1 cellular context compared by ENCODE assay signal in the genomic region with DNA sequence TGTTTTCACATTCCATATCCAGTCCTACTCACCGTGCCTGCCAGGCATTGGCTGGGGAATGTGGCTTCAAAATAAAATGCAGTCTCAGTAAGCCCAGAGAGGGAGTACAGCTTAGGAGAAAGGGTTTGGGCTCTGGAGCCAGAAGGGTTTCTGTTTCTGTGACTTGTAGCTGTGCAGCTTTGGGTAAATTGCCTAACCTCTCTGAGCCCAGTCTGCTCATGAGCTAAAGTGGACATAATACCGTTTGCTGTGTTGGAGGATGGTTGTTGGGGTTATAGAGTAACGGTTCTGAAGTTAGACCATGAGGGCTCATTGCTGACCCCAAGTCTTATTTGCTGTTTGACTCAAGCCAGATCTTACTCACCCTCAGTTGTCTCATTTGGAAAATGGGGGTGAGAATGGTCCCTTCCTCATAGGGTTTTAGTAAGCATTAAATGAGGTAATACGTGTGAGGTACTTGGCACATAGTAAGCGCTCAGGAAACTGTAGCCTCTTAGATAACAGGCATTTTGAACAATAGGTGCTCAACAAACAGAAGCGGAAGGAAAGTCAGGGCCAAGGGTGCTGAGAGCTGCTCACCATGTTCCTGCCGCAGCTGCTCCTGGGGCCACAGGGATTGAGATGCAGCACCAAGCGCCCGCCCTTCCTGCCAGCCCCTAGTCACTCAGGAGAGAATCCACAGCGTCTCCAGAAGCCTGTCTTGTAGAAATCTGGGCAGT.
TF ChIP-seq lines count a peak whose summit lies in the region.

No MANE protein-coding gene starts in this region.

TF ChIP-seq in GM23338, 12 proteins besides CTCF, POLR2A, EP300 and RAD21 (continued from another document):
- TF ChIP-seq, protein P1, sequence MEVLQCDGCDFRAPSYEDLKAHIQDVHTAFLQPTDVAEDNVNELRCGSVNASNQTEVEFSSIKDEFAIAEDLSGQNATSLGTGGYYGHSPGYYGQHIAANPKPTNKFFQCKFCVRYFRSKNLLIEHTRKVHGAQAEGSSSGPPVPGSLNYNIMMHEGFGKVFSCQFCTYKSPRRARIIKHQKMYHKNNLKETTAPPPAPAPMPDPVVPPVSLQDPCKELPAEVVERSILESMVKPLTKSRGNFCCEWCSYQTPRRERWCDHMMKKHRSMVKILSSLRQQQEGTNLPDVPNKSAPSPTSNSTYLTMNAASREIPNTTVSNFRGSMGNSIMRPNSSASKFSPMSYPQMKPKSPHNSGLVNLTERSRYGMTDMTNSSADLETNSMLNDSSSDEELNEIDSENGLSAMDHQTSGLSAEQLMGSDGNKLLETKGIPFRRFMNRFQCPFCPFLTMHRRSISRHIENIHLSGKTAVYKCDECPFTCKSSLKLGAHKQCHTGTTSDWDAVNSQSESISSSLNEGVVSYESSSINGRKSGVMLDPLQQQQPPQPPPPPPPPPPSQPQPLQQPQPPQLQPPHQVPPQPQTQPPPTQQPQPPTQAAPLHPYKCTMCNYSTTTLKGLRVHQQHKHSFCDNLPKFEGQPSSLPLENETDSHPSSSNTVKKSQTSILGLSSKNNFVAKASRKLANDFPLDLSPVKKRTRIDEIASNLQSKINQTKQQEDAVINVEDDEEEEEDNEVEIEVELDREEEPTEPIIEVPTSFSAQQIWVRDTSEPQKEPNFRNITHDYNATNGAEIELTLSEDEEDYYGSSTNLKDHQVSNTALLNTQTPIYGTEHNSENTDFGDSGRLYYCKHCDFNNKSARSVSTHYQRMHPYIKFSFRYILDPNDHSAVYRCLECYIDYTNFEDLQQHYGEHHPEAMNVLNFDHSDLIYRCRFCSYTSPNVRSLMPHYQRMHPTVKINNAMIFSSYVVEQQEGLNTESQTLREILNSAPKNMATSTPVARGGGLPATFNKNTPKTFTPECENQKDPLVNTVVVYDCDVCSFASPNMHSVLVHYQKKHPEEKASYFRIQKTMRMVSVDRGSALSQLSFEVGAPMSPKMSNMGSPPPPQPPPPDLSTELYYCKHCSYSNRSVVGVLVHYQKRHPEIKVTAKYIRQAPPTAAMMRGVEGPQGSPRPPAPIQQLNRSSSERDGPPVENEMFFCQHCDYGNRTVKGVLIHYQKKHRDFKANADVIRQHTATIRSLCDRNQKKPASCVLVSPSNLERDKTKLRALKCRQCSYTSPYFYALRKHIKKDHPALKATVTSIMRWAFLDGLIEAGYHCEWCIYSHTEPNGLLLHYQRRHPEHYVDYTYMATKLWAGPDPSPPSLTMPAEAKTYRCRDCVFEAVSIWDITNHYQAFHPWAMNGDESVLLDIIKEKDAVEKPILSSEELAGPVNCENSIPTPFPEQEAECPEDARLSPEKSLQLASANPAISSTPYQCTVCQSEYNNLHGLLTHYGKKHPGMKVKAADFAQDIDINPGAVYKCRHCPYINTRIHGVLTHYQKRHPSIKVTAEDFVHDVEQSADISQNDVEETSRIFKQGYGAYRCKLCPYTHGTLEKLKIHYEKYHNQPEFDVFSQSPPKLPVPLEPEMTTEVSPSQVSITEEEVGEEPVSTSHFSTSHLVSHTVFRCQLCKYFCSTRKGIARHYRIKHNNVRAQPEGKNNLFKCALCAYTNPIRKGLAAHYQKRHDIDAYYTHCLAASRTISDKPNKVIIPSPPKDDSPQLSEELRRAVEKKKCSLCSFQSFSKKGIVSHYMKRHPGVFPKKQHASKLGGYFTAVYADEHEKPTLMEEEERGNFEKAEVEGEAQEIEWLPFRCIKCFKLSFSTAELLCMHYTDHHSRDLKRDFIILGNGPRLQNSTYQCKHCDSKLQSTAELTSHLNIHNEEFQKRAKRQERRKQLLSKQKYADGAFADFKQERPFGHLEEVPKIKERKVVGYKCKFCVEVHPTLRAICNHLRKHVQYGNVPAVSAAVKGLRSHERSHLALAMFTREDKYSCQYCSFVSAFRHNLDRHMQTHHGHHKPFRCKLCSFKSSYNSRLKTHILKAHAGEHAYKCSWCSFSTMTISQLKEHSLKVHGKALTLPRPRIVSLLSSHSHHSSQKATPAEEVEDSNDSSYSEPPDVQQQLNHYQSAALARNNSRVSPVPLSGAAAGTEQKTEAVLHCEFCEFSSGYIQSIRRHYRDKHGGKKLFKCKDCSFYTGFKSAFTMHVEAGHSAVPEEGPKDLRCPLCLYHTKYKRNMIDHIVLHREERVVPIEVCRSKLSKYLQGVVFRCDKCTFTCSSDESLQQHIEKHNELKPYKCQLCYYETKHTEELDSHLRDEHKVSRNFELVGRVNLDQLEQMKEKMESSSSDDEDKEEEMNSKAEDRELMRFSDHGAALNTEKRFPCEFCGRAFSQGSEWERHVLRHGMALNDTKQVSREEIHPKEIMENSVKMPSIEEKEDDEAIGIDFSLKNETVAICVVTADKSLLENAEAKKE (CRISPR knock-in tag; IDR thresholded peaks at IDR 0.05): no peak
TF ChIP-seq in GM23338: peak in this region for 0.
